ENCODE assay signal across 8 cellular contexts in genomic region chr12:13024151-13024946, GRCh38. TPM values are rescaled to one million over a fixed set of nuclear protein-coding genes. Genes with fewer than 3 reads are reported as not detected.
DNase-seq lines count a peak whose midpoint lies in the region; ATAC-seq, FAIRE-seq and TF ChIP-seq lines count a peak whose summit lies in the region.

No MANE protein-coding gene starts in this region.

- peak; percentile 50 to 55; a peak in 3 of 4 replicates for TF ChIP-seq RAD21 in K562 (CRISPR knock-in tag; conservative IDR thresholded peaks at IDR 0.05 in 1 of 2, IDR thresholded peaks at IDR 0.05 in 1 of 2)

- intact Hi-C loops in K562 (cut with micrococcal nuclease), result loop anchor here (2.0 to 5.0 kb wide), 2 partner anchors 73 to 188 kb away; no protein-coding TSS in a partner anchor
- intact Hi-C loops in activated T-helper 2 cell treated with anti-CD3 and anti-CD28 coated beads, Interferon-gamma antibody, Interleukin-2, Interleukin-4, amounts not matched to agents 10 μg/mL and 5 μg/mL and 100 μg/mL, durations not matched to agents 14 hours and 24 hours and 36 hours (cut with micrococcal nuclease), result no loop called here

- no peak overlapping the region for H3K4me2 ChIP-seq in K562 (ENCODE audit: insufficient read depth, low read length)

- H3K27me3 ChIP-seq in K562 (ENCODE audit: control insufficient read depth in 2 of 2, insufficient read depth in 2 of 2, low read length in 2 of 2), result no peaks in the 10 kb centered on the region

- no peak for TF ChIP-seq POLR2A in K562 (conservative IDR thresholded peaks at IDR 0.05)

- H3K4me1 Mint-ChIP-seq in activated T-helper 2 cell treated with anti-CD3 and anti-CD28 coated beads, Interferon-gamma antibody, Interleukin-2, Interleukin-4, amounts not matched to agents 10 μg/mL and 5 μg/mL and 100 μg/mL, durations not matched to agents 14 hours and 24 hours and 36 hours (ENCODE audit: low read depth), result no peaks in the 10 kb centered on the region

- H3K9ac ChIP-seq in K562 (ENCODE audit: insufficient read depth in 1 of 2, low read depth in 2 of 2, low read length in 2 of 2), result no peak overlapping the region

- in situ Hi-C loops in KBM-7 (cut with MboI; ENCODE audit: low pct_unique_long_range_greater_than_20kb, low sequenced_read_pairs) (no loop called here), K562 (cut with MboI) (loop anchor here (25.0 kb wide), 1 partner anchor 188 kb away; no protein-coding TSS in a partner anchor)

- H4K20me1 ChIP-seq in K562 (replicated peaks; ENCODE audit: control insufficient read depth, insufficient read depth, low read length), result no peaks in the 10 kb centered on the region

- no peaks in the 10 kb centered on the region for H3K36me3 Mint-ChIP-seq in activated T-helper 2 cell treated with anti-CD3 and anti-CD28 coated beads, Interferon-gamma antibody, Interleukin-2, Interleukin-4, amounts not matched to agents 10 μg/mL and 5 μg/mL and 100 μg/mL, durations not matched to agents 14 hours and 24 hours and 36 hours (ENCODE audit: low read depth)

- BruUV-seq in K562 (replicated peaks; lab: Mats Ljungman, UMichigan), result no TSS peak

- no peaks in the 10 kb centered on the region for H3K79me2 ChIP-seq in K562 (ENCODE audit: control insufficient read depth, insufficient read depth, low read length)

- H3K27ac ChIP-seq in K562 (ENCODE audit: extremely low read depth, low read depth, low read length), result no peak overlapping the region

- no peak overlapping the region for H3K4me3 Mint-ChIP-seq in activated T-helper 2 cell treated with anti-CD3 and anti-CD28 coated beads, Interferon-gamma antibody, Interleukin-2, Interleukin-4, amounts not matched to agents 10 μg/mL and 5 μg/mL and 100 μg/mL, durations not matched to agents 14 hours and 24 hours and 36 hours (ENCODE audit: low read depth)

- WGBS in K562 (ENCODE audit: insufficient coverage, low coverage, missing lambda C conversion rate), result 29% methylated on average over 7 of the region's 7 CpGs

- no peak overlapping the region for H2AFZ ChIP-seq in K562 (ENCODE audit: low read depth, low read length)

- H3K36me3 ChIP-seq in K562 (ENCODE audit: control insufficient read depth, insufficient read depth, low read length), result no peaks in the 10 kb centered on the region

- H3K4me1 ChIP-seq in K562 (replicated peaks in 1 of 2; ENCODE audit: control insufficient read depth in 2 of 2, insufficient read depth in 2 of 2, low read length in 2 of 2), result no peaks in the 10 kb centered on the region; a peak in 2 of 5 replicates

- CTCF ChIA-PET in K562 (lab: Yijun Ruan, JAX; ENCODE audit: low intra/inter-chr PET ratio), result interaction anchor here (0.6 to 1.1 kb wide), 3 partner anchors 184 to 352 kb away, joined by 3 to 5 read pairs (median 3); no protein-coding TSS in a partner anchor

- H3K9me3 Mint-ChIP-seq in activated T-helper 2 cell treated with anti-CD3 and anti-CD28 coated beads, Interferon-gamma antibody, Interleukin-2, Interleukin-4, amounts not matched to agents 10 μg/mL and 5 μg/mL and 100 μg/mL, durations not matched to agents 14 hours and 24 hours and 36 hours, result no peaks in the 10 kb centered on the region

- FAIRE-seq in K562 (lab: Jason Lieb, UNC), result peak; percentile 57

- POLR2A ChIA-PET in K562 (lab: Yijun Ruan, JAX), result interaction anchor here (0.5 to 0.6 kb wide), 2 partner anchors 10 to 172 kb away, joined by 3 to 4 read pairs; no protein-coding TSS in a partner anchor

- no peak for TF ChIP-seq EP300 in K562 (IDR thresholded peaks at IDR 0.05; ENCODE audit: low read length)

- peak; percentile 81; the same call in 2 of the 3 replicates for ATAC-seq in K562

- peaks cover 31% of the 10 kb centered on the region for H3K27me3 Mint-ChIP-seq in activated T-helper 2 cell treated with anti-CD3 and anti-CD28 coated beads, Interferon-gamma antibody, Interleukin-2, Interleukin-4, amounts not matched to agents 10 μg/mL and 5 μg/mL and 100 μg/mL, durations not matched to agents 14 hours and 24 hours and 36 hours (ENCODE audit: low read depth)

- H3K27ac Mint-ChIP-seq in activated T-helper 2 cell treated with anti-CD3 and anti-CD28 coated beads, Interferon-gamma antibody, Interleukin-2, Interleukin-4, amounts not matched to agents 10 μg/mL and 5 μg/mL and 100 μg/mL, durations not matched to agents 14 hours and 24 hours and 36 hours, result no peak overlapping the region

- H3K4me3 ChIP-seq in K562, result no peak overlapping the region

- H3K9me3 ChIP-seq in K562 (replicated peaks; ENCODE audit: control insufficient read depth, insufficient read depth, low read depth, low read length), result no peaks in the 10 kb centered on the region

- no peaks in the 10 kb centered on the region for H3K9me1 ChIP-seq in K562 (ENCODE audit: control insufficient read depth, insufficient read depth, low read length)

- DNase-seq in CD1c-positive myeloid dendritic cell (ENCODE audit: extremely low spot score) (peak; percentile 56), KBM-7 (peak; percentile 55), K562 (ENCODE audit: extremely low read depth in 1 of 4, low spot score in 3 of 4) (peak; percentile 9 to 35 (median 15)), lung microvascular endothelial cell (ENCODE audit: low read depth in 2 of 2) (peak; percentile 31 to 82), NCI-H2081 (lab: John Stamatoyannopoulos, UW) (no peak), NCI-H2227 treated with DMSO at 0.1 percent for 48 hours (lab: John Stamatoyannopoulos, UW) (no peak)
- no peak for DNase-seq in activated CD8-positive, alpha-beta memory T cell treated with anti-CD3 and anti-CD28 coated beads for 24 hours
- no peak for DNase-seq in activated T-helper 2 cell treated with anti-CD3 and anti-CD28 coated beads, Interferon-gamma antibody, Interleukin-2, Interleukin-4, amounts not matched to agents 10 μg/mL and 5 μg/mL and 100 μg/mL, durations not matched to agents 14 hours and 24 hours and 36 hours (ENCODE audit: low spot score)

- TF ChIP-seq CTCF in K562 (IDR thresholded peaks at IDR 0.05 in 2 of 3, conservative IDR thresholded peaks at IDR 0.05 in 1 of 3; ENCODE audit: insufficient read depth in 2 of 3, low read depth in 1 of 3, low read length in 3 of 3), result peak; percentile 37 to 61 (median 40); a peak in 5 of 6 replicates

TF ChIP-seq in K562, 482 proteins besides CTCF, POLR2A, EP300 and RAD21 (continues in another document):
- TF ChIP-seq, protein P1, sequence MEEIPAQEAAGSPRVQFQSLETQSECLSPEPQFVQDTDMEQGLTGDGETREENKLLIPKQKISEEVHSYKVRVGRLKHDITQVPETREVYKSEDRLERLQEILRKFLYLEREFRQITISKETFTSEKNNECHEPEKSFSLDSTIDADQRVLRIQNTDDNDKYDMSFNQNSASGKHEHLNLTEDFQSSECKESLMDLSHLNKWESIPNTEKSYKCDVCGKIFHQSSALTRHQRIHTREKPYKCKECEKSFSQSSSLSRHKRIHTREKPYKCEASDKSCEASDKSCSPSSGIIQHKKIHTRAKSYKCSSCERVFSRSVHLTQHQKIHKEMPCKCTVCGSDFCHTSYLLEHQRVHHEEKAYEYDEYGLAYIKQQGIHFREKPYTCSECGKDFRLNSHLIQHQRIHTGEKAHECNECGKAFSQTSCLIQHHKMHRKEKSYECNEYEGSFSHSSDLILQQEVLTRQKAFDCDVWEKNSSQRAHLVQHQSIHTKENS (CRISPR knock-in tag; IDR thresholded peaks at IDR 0.05), result no peak

RNA-seq across cellular contexts. Expression of gene FAM234B, which starts 19.8 kb away (rescaled TPM):
- total RNA-seq in K562 (2011; cell fraction: chromatin; rRNA removed; ENCODE audit: low replicate concordance), result 7.7 and 8.2 TPM in 2 replicates
- total RNA-seq in K562 (2011; cell fraction: nucleolus; rRNA removed), result 9.3 and 10.3 TPM in 2 replicates
- 9.8 and 13.1 TPM in 2 replicates for total RNA-seq in K562 (2011; cell fraction: nucleoplasm; rRNA removed)
- total RNA-seq in K562 (2014; rRNA removed) (1.3 and 2.4 TPM in 2 replicates), K562 (2014; rRNA removed; fragmentation: Illumina TruSeq; extraction: Trizol) (2.2 and 2.6 TPM in 2 replicates), K562 (2015; rRNA removed; fragmentation: Illumina TruSeq; extraction: Trizol) (1.6 and 2.0 TPM in 2 replicates), K562 (2021) (2.2 and 2.3 TPM in 2 replicates), lung microvascular endothelial cell (6.5 and 13.9 TPM in 2 replicates)
- polyA plus RNA-seq in K562 (2011; rRNA removed) (4.3 and 7.0 TPM in 2 replicates), K562 (2014; fragmentation: Illumina TruSeq; extraction: Trizol) (1.9 and 2.0 TPM in 2 replicates), K562 (2014; fragmentation: Nextera tagmentation; extraction: Ambion mirVana) (1 to 10 TPM in 1 of 2 experiments, under 1 TPM in 1; 1.00 to 2.3 TPM), K562 (2014; rRNA removed) (1.6 and 2.0 TPM in 2 replicates)
- polyA plus RNA-seq in K562 (2011; cell fraction: cytosol; rRNA removed), result 2.3 and 5.7 TPM in 2 replicates
- polyA plus RNA-seq in K562 (2011; cell fraction: nucleus; rRNA removed), result 2.8 and 3.7 TPM in 2 replicates
- 1.7 and 1.8 TPM in 2 replicates for polyA plus RNA-seq in K562 (2012)
- 12.1 and 18.7 TPM in 2 replicates for polyA minus RNA-seq in K562 (2011; rRNA and poly(A)+ RNA removed)
- polyA minus RNA-seq in K562 (2011; cell fraction: cytosol; rRNA and poly(A)+ RNA removed), result 4.9 and 6.5 TPM in 2 replicates
- polyA minus RNA-seq in K562 (2011; cell fraction: nucleus; rRNA and poly(A)+ RNA removed), result 4.2 and 12.6 TPM in 2 replicates
- 5.7 and 6.8 TPM in 2 replicates for total RNA-seq in activated T-helper 2 cell treated with anti-CD3 and anti-CD28 coated beads, Interferon-gamma antibody, Interleukin-2, Interleukin-4, amounts not matched to agents 10 μg/mL and 5 μg/mL and 100 μg/mL, durations not matched to agents 14 hours and 24 hours and 36 hours

RNA-seq across cellular contexts. Expression of gene HEBP1, which starts 24.3 kb away (rescaled TPM):
- total RNA-seq in K562 (2011; cell fraction: chromatin; rRNA removed; ENCODE audit: low replicate concordance), result 3.2 and 4.8 TPM in 2 replicates
- total RNA-seq in K562 (2011; cell fraction: nucleolus; rRNA removed), result 1.7 and 1.8 TPM in 2 replicates
- 4.2 and 4.4 TPM in 2 replicates for total RNA-seq in K562 (2011; cell fraction: nucleoplasm; rRNA removed)
- total RNA-seq in K562 (2014; rRNA removed) (2.3 and 2.7 TPM in 2 replicates), K562 (2014; rRNA removed; fragmentation: Illumina TruSeq; extraction: Trizol) (1.3 and 1.8 TPM in 2 replicates), K562 (2015; rRNA removed; fragmentation: Illumina TruSeq; extraction: Trizol) (1.3 and 1.6 TPM in 2 replicates), K562 (2021) (8.3 and 8.6 TPM in 2 replicates), lung microvascular endothelial cell (19.0 and 28.2 TPM in 2 replicates)
- polyA plus RNA-seq in K562 (2011; rRNA removed) (2.4 and 5.2 TPM in 2 replicates), K562 (2014; fragmentation: Illumina TruSeq; extraction: Trizol) (10.1 and 11.1 TPM in 2 replicates), K562 (2014; fragmentation: Nextera tagmentation; extraction: Ambion mirVana) (1 to 10 TPM; 1.1 to 1.4 TPM), K562 (2014; rRNA removed) (5.1 and 5.4 TPM in 2 replicates)
- 2.8 and 5.6 TPM in 2 replicates for polyA plus RNA-seq in K562 (2011; cell fraction: cytosol; rRNA removed)
- 2.6 and 3.0 TPM in 2 replicates for polyA plus RNA-seq in K562 (2011; cell fraction: nucleus; rRNA removed)
- 9.0 and 17.5 TPM in 2 replicates for polyA plus RNA-seq in K562 (2012)
- polyA minus RNA-seq in K562 (2011; rRNA and poly(A)+ RNA removed), result 4.2 and 5.4 TPM in 2 replicates
- polyA minus RNA-seq in K562 (2011; cell fraction: cytosol; rRNA and poly(A)+ RNA removed), result 4.4 and 4.7 TPM in 2 replicates
- 1.8 and 3.0 TPM in 2 replicates for polyA minus RNA-seq in K562 (2011; cell fraction: nucleus; rRNA and poly(A)+ RNA removed)
- total RNA-seq in activated T-helper 2 cell treated with anti-CD3 and anti-CD28 coated beads, Interferon-gamma antibody, Interleukin-2, Interleukin-4, amounts not matched to agents 10 μg/mL and 5 μg/mL and 100 μg/mL, durations not matched to agents 14 hours and 24 hours and 36 hours, result 11.9 and 13.3 TPM in 2 replicates

Comparison
In these comparisons a context has a peak if more than half of its experiments do, and no peak if none do; other contexts are left out.
1. DNase-seq: peak in CD1c-positive myeloid dendritic cell (single experiment), KBM-7 (single experiment), K562 (4 of 4) and lung microvascular endothelial cell (2 of 2); none in activated CD8-positive, alpha-beta memory T cell treated with anti-CD3 and anti-CD28 coated beads for 24 hours (single experiment), activated T-helper 2 cell treated with anti-CD3 and anti-CD28 coated beads, Interferon-gamma antibody, Interleukin-2, Interleukin-4, amounts not matched to agents 10 μg/mL and 5 μg/mL and 100 μg/mL, durations not matched to agents 14 hours and 24 hours and 36 hours (single experiment), NCI-H2081 (0 of 2) and NCI-H2227 treated with DMSO at 0.1 percent for 48 hours (single experiment).